8 cellular contexts compared by ENCODE assay signal in genomic region chr19:33416307-33417215, GRCh38. TPM values are rescaled to one million over a fixed set of nuclear protein-coding genes. Genes with fewer than 3 reads are reported as not detected.
DNase-seq lines count a peak whose midpoint lies in the region; ATAC-seq and TF ChIP-seq lines count a peak whose summit lies in the region.

No MANE protein-coding gene starts in this region.

- H3K14ac ChIP-seq in mesenchymal stem cell (ENCODE audit: low read length in 2 of 2), result no peak overlapping the region

- H3K18ac ChIP-seq in mesenchymal stem cell (ENCODE audit: low read depth in 1 of 2, low read length in 2 of 2), result no peak overlapping the region

- H2BK5ac ChIP-seq in mesenchymal stem cell (ENCODE audit: low read depth, low read length, poor library complexity, severe bottlenecking), result no peak overlapping the region

- no peak overlapping the region for H3K23ac ChIP-seq in mesenchymal stem cell (ENCODE audit: low read length in 2 of 2)

- peak; percentile 93 for DNase-seq in NCI-H69 (lab: John Stamatoyannopoulos, UW)
- DNase-seq in activated CD4-positive, alpha-beta T cell treated with anti-CD3 and anti-CD28 coated beads, Interleukin-2, amount 50 U/mL, for 1 hour, result peak; percentile 65
- DNase-seq in dermis microvascular lymphatic vessel endothelial cell (ENCODE audit: low read depth in 2 of 2), result peak; percentile 40 to 81
- peak; percentile 62 for DNase-seq in mesenchymal stem cell
- DNase-seq in stimulated activated CD8-positive, alpha-beta memory T cell treated with anti-CD3 and anti-CD28 coated beads, Interleukin-4, amount 100 ng/mL, for 48 hours, result peak; percentile 82
- no peak for DNase-seq in middle frontal gyrus (ENCODE audit: extremely low spot score, low spot score)

- H3K27ac ChIP-seq in C4-2B (no peak overlapping the region), mesenchymal stem cell (ENCODE audit: low read length, poor library complexity, severe bottlenecking) (no peak overlapping the region)

- no peaks in the 10 kb centered on the region for H3K27me3 ChIP-seq in mesenchymal stem cell (ENCODE audit: control insufficient read depth in 1 of 2, insufficient read depth in 1 of 2, low read length in 2 of 2)

- H4K91ac ChIP-seq in mesenchymal stem cell (ENCODE audit: low read length), result no peak overlapping the region

- peaks cover 0 to 19% of the 10 kb centered on the region in 2 experiments for H3K36me3 ChIP-seq in mesenchymal stem cell (ENCODE audit: control insufficient read depth in 1 of 2, insufficient read depth in 2 of 2, low read depth in 1 of 2, low read length in 2 of 2)

- no peak overlapping the region for H2BK12ac ChIP-seq in mesenchymal stem cell (ENCODE audit: low read length in 2 of 2)

- no peak overlapping the region for H2AFZ ChIP-seq in mesenchymal stem cell (ENCODE audit: low read depth, low read length)

- H3K79me1 ChIP-seq in mesenchymal stem cell (replicated peaks; ENCODE audit: low read length, poor library complexity, severe bottlenecking), result no peaks in the 10 kb centered on the region

- H3K9me3 ChIP-seq in mesenchymal stem cell (ENCODE audit: control insufficient read depth, low read length), result no peaks in the 10 kb centered on the region

- no peak overlapping the region for H3K4me3 ChIP-seq in mesenchymal stem cell (ENCODE audit: insufficient read depth in 1 of 2, low read depth in 1 of 2, low read length in 2 of 2)

- no peak overlapping the region for H2BK15ac ChIP-seq in mesenchymal stem cell (ENCODE audit: low read depth, poor library complexity, severe bottlenecking)

- H2AK5ac ChIP-seq in mesenchymal stem cell (ENCODE audit: low read length, severe bottlenecking), result no peak overlapping the region

- TF ChIP-seq CTCF in C4-2B (conservative IDR thresholded peaks at IDR 0.05), result peak; percentile 91

- no peak overlapping the region for H2BK120ac ChIP-seq in mesenchymal stem cell (ENCODE audit: low read depth, low read length)

- no peak overlapping the region for H3K9ac ChIP-seq in mesenchymal stem cell (ENCODE audit: low read length)

- peak; percentile 72 for ATAC-seq in HG02938 (IDR thresholded peaks at IDR 0.05; ENCODE audit: unreplicated experiment)

- 56% methylated on average over 27 of the region's 27 CpGs for WGBS in mesenchymal stem cell

- H3K4me2 ChIP-seq in mesenchymal stem cell (ENCODE audit: low read length, poor library complexity, severe bottlenecking), result peak overlapping the region; percentile 60

- H3K4ac ChIP-seq in mesenchymal stem cell (ENCODE audit: low read depth in 1 of 2, low read length in 2 of 2), result no peak overlapping the region

- H4K8ac ChIP-seq in mesenchymal stem cell (ENCODE audit: low read length), result no peak overlapping the region

- peaks cover 12% of the 10 kb centered on the region for H3K4me1 ChIP-seq in mesenchymal stem cell (ENCODE audit: control insufficient read depth, insufficient read depth, low read depth, low read length)

RNA-seq across cellular contexts. Expression of gene CEBPG, which starts 43.1 kb away (rescaled TPM):
- total RNA-seq in dermis microvascular lymphatic vessel endothelial cell, result 23.9 and 26.3 TPM in 2 replicates
- polyA plus RNA-seq in mesenchymal stem cell (2013, experiment 1 of 2), result 12.3 TPM
- polyA plus RNA-seq in mesenchymal stem cell (2013, experiment 2 of 2), result 12.5 TPM
